11 cellular contexts compared by ENCODE assay signal in genomic region chr10:17663450-17663849, GRCh38.
"Had no signal": no experiment of that assay in that cellular context is flagged by ENCODE, and none has a peak within 500 bp of the region (broad histone marks: within the 10 kb centered on the region; RNA-seq: fewer than 3 reads in every experiment).

No MANE protein-coding gene starts in this region.

- H3K9me3 Mint-ChIP-seq: activated naive CD4-positive, alpha-beta T cell treated with anti-CD3 and anti-CD28 coated beads, Interleukin-2, amount 10 ng/mL, durations not matched to agents 7 days and 5 days had no signal

- H3K4me3 ChIP-seq: thoracic aorta had no signal

- FAIRE-seq: endothelial cell of umbilical vein had no signal

- DNase-seq: activated CD4-positive, alpha-beta T cell treated with anti-CD3 and anti-CD28 coated beads for 1 hour; activated CD4-positive, alpha-beta T cell treated with anti-CD3 and anti-CD28 coated beads, Interleukin-2, amount 50 U/mL, for 48 hours; activated naive CD4-positive, alpha-beta T cell treated with anti-CD3 and anti-CD28 coated beads, Interleukin-2, amount 10 ng/mL, durations not matched to agents 7 days and 5 days; kidney glomerular epithelial cell; retina; stimulated activated CD4-positive, alpha-beta T cell treated with anti-CD3 and anti-CD28 coated beads, Interleukin-15, amount 100 ng/mL, for 24 hours; stimulated activated CD4-positive, alpha-beta T cell treated with anti-CD3 and anti-CD28 coated beads, Interleukin-4, amount 100 ng/mL, for 24 hours; stimulated activated naive CD8-positive, alpha-beta T cell treated with anti-CD3 and anti-CD28 coated beads, Interleukin-15, amount 100 ng/mL, for 72 hours had no signal

- H3K4me1 ChIP-seq: parathyroid adenoma had no signal

- H3K9me3 ChIP-seq: thoracic aorta had no signal

- H3K36me3 ChIP-seq: thoracic aorta had no signal

- H3K27ac ChIP-seq: parathyroid adenoma, thoracic aorta had no signal

- H3K4me3 Mint-ChIP-seq: activated naive CD4-positive, alpha-beta T cell treated with anti-CD3 and anti-CD28 coated beads, Interleukin-2, amount 10 ng/mL, durations not matched to agents 7 days and 5 days; stimulated activated naive CD8-positive, alpha-beta T cell treated with anti-CD3 and anti-CD28 coated beads, Interleukin-15, amount 100 ng/mL, for 72 hours had no signal

- H3K27ac Mint-ChIP-seq: activated naive CD4-positive, alpha-beta T cell treated with anti-CD3 and anti-CD28 coated beads, Interleukin-2, amount 10 ng/mL, durations not matched to agents 7 days and 5 days; stimulated activated naive CD8-positive, alpha-beta T cell treated with anti-CD3 and anti-CD28 coated beads, Interleukin-15, amount 100 ng/mL, for 72 hours had no signal

- ATAC-seq: stimulated activated naive CD8-positive, alpha-beta T cell treated with anti-CD3 and anti-CD28 coated beads, Interleukin-15, amount 100 ng/mL, for 72 hours had no signal

- H3K27me3 Mint-ChIP-seq: activated naive CD4-positive, alpha-beta T cell treated with anti-CD3 and anti-CD28 coated beads, Interleukin-2, amount 10 ng/mL, durations not matched to agents 7 days and 5 days; stimulated activated naive CD8-positive, alpha-beta T cell treated with anti-CD3 and anti-CD28 coated beads, Interleukin-15, amount 100 ng/mL, for 72 hours had no signal
